ENCODE assay signal across 8 cellular contexts in genomic region chr19:1846517-1847205, GRCh38. TPM values are rescaled to one million over a fixed set of nuclear protein-coding genes. Genes with fewer than 3 reads are reported as not detected.
DNase-seq lines count a peak whose midpoint lies in the region; ATAC-seq and TF ChIP-seq lines count a peak whose summit lies in the region.

No MANE protein-coding gene starts in this region.

- WGBS in mammary epithelial cell (ENCODE audit: low coverage, missing lambda C conversion rate) = 46% methylated on average over 18 of the region's 29 CpGs

- POLR2A ChIA-PET in AG04449 (lab: Yijun Ruan, JAX) = no interaction called here

- no peaks in the 10 kb centered on the region for H4K20me1 ChIP-seq in mammary epithelial cell (ENCODE audit: insufficient read depth, low read length)

- H3K27ac ChIP-seq in HUES6 (ENCODE audit: low read depth, low read length) (no peak overlapping the region), mammary epithelial cell (ENCODE audit: insufficient read depth, low read depth, low read length) (peak overlapping the region; percentile 92)

- ATAC-seq in GM21619 (IDR thresholded peaks at IDR 0.05; ENCODE audit: unreplicated experiment) = no peak
- ATAC-seq in HG03139 (IDR thresholded peaks at IDR 0.05; ENCODE audit: unreplicated experiment) = no peak
- ATAC-seq in HG03108 (IDR thresholded peaks at IDR 0.05; ENCODE audit: unreplicated experiment) = no peak

- H3K4me3 ChIP-seq in AG04449 (ENCODE audit: low read depth, low read length) (peak overlapping the region; percentile 96), HUES6 (ENCODE audit: low read depth, low read length) (peak overlapping the region; percentile 99), mammary epithelial cell (replicated peaks in 1 of 3; ENCODE audit: insufficient read depth in 1 of 3, low read depth in 2 of 3, low read length in 3 of 3) (peak overlapping the region; percentile 62 to 100 (median 90)), mucosa of stomach (ENCODE audit: low read length) (peak overlapping the region; percentile 14)

- no TSS peak for BruUV-seq in mammary epithelial cell (replicated peaks; lab: Mats Ljungman, UMichigan)

- dilution Hi-C loops in mammary epithelial cell (cut with HindIII; ENCODE audit: low sequenced_read_pairs) = loop anchor here (5.0 kb wide), 1 partner anchor 54 kb away; no protein-coding TSS in a partner anchor

- no peak overlapping the region for H2AFZ ChIP-seq in mammary epithelial cell (ENCODE audit: low read depth, low read length)

- in situ Hi-C loops in mammary epithelial cell (cut with MboI; ENCODE audit: low sequenced_read_pairs in 2 of 2) = no loop called here

- peak overlapping the region; percentile 83 for H3K4me2 ChIP-seq in mammary epithelial cell (ENCODE audit: insufficient read depth, low read depth, low read length)

- CTCF ChIA-PET in AG04449 (lab: Yijun Ruan, JAX) = interaction anchor here (1.2 to 13.7 kb wide), 5 partner anchors 8 to 22 kb away, joined by 3 to 292 read pairs (median 7); no protein-coding TSS in a partner anchor
- CTCF ChIA-PET in mammary epithelial cell (lab: Charles Lee; ENCODE audit: low non-redundant PET) = no interaction called here

- H3K4me1 ChIP-seq in HUES6 (ENCODE audit: control insufficient read depth, insufficient read depth, low read length) = peaks cover 10% of the 10 kb centered on the region
- peaks cover 49% of the 10 kb centered on the region for H3K4me1 ChIP-seq in mammary epithelial cell (ENCODE audit: insufficient read depth, low read length)
- peaks cover 44% of the 10 kb centered on the region for H3K4me1 ChIP-seq in mucosa of stomach (ENCODE audit: control insufficient read depth, insufficient read depth, low read length)

- no peaks in the 10 kb centered on the region for H3K9me3 ChIP-seq in HUES6 (ENCODE audit: control insufficient read depth, insufficient read depth, low read depth, low read length)
- H3K9me3 ChIP-seq in mammary epithelial cell (replicated peaks; ENCODE audit: insufficient read depth, low read length) = no peaks in the 10 kb centered on the region
- no peaks in the 10 kb centered on the region for H3K9me3 ChIP-seq in mucosa of stomach (ENCODE audit: control insufficient read depth, low read length)

- TF ChIP-seq CTCF in AG04449 (IDR thresholded peaks at IDR 0.05; ENCODE audit: insufficient read depth, low read length, missing control alignments) (no peak), mammary epithelial cell (conservative IDR thresholded peaks at IDR 0.05 in 1 of 2, IDR thresholded peaks at IDR 0.05 in 1 of 2; ENCODE audit: extremely low read depth in 1 of 2, insufficient read depth in 1 of 2, low read depth in 1 of 2, low read length in 2 of 2) (no peak)

- H3K9ac ChIP-seq in HUES6 (ENCODE audit: low read length) (peak overlapping the region; percentile 100), mammary epithelial cell (ENCODE audit: insufficient read depth, low read length) (peak overlapping the region; percentile 96), mucosa of stomach (ENCODE audit: low read length) (peak overlapping the region; percentile 84)

- H3K27me3 ChIP-seq in HUES6 (ENCODE audit: control insufficient read depth, insufficient read depth, low read length) (no peaks in the 10 kb centered on the region), mammary epithelial cell (ENCODE audit: insufficient read depth, low read length) (no peaks in the 10 kb centered on the region), mucosa of stomach (ENCODE audit: control insufficient read depth, insufficient read depth, low read length) (no peaks in the 10 kb centered on the region)

- no peaks in the 10 kb centered on the region for H3K36me3 ChIP-seq in HUES6 (ENCODE audit: control insufficient read depth, insufficient read depth, low read length)
- no peaks in the 10 kb centered on the region for H3K36me3 ChIP-seq in mammary epithelial cell (ENCODE audit: insufficient read depth, low read length)
- no peaks in the 10 kb centered on the region for H3K36me3 ChIP-seq in mucosa of stomach (ENCODE audit: control insufficient read depth, insufficient read depth, low read length)

- H3K79me2 ChIP-seq in mammary epithelial cell (ENCODE audit: insufficient read depth, low read length) = peaks cover 84% of the 10 kb centered on the region

- DNase-seq in AG04449 (ENCODE audit: low read depth, low spot score) (no peak), mammary epithelial cell (no peak)
- DNase-seq in effector CD8-positive, alpha-beta T cell (lab: John Stamatoyannopoulos, UW) = no peak

- intact Hi-C loops in mammary epithelial cell (cut with micrococcal nuclease) = no loop called here

RNA-seq across cellular contexts. Expression of gene REXO1, which starts 1.6 kb away (rescaled TPM):
- total RNA-seq in mammary epithelial cell = 10 to 100 TPM; 11.3 to 41.0 TPM
- polyA plus RNA-seq in mammary epithelial cell = 22.4 TPM
- 29.8 TPM for polyA minus RNA-seq in mammary epithelial cell

RNA-seq across cellular contexts. Expression of gene KLF16, which starts 16.7 kb away (rescaled TPM):
- 10 to 100 TPM; 13.7 to 56.2 TPM for total RNA-seq in mammary epithelial cell
- polyA plus RNA-seq in mammary epithelial cell = 11.9 TPM
- 11.0 TPM for polyA minus RNA-seq in mammary epithelial cell

RNA-seq across cellular contexts. Expression of gene ATP8B3, which starts 34.6 kb away (rescaled TPM):
- total RNA-seq in mammary epithelial cell = 1 to 10 TPM; 1.0 to 2.7 TPM
- polyA plus RNA-seq in mammary epithelial cell = 5.3 TPM
- polyA minus RNA-seq in mammary epithelial cell = 10.5 TPM

RNA-seq across cellular contexts. Expression of gene ABHD17A, which starts 38.6 kb away (rescaled TPM):
- total RNA-seq in mammary epithelial cell = 10 to 100 TPM; 46.2 to 61.5 TPM
- polyA plus RNA-seq in mammary epithelial cell = 56.8 TPM
- 7.2 TPM for polyA minus RNA-seq in mammary epithelial cell

RNA-seq across cellular contexts. Expression of gene ADAT3, which starts 58.5 kb away (rescaled TPM):
- total RNA-seq in mammary epithelial cell = 1 to 10 TPM; 3.5 to 7.3 TPM
- polyA plus RNA-seq in mammary epithelial cell = 1.7 TPM
- polyA minus RNA-seq in mammary epithelial cell = not detected

Comparison
In these comparisons a context has a peak if more than half of its experiments do, and no peak if none do; other contexts are left out.
1. H3K4me3 ChIP-seq: peak in every context shown above with its lines; median percentile 99 in HUES6; 96 in AG04449; 90 in mammary epithelial cell; 14 in mucosa of stomach.